Comparison of ENCODE assay signal across 8 cellular contexts in the genomic region with DNA sequence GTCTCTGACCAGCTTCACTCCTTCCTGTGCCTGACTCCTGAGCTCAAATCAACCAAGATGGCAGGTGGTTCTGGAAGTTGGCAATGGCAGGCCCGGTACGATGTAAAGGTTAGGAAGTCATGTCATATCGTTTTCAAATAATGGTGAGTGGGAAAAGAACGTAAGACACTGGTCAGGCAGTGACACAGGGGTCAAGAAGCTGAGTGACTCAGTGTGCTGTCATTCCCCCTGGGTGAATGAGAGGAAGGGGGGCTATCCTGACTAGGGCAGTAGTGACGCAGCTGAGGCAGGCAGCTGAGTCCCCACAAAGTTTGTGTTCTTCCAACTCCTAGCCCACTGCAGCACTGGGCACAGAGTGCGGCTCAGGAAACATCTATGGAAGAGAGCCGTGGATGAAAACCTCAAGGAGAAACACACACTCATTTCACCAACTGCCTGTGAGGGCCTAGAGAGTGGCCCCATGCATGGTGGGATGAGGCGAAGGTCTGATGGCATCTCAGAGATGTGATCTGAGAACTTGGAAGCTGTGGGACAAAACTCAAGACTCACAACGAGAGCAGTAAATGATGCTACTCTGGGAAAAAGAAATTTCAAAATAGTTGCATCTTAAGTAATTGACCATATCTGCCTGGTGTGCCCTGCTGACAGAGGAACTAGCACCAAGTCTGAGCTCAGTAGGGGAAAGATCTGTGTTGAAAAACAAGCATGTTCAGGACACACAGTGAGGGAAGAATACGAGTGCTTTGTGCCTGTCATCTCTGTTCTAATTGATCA. TPM values are rescaled to one million over a fixed set of nuclear protein-coding genes. Genes with fewer than 3 reads are reported as not detected.
A peak's percentile ranks its signal among the peaks of the same experiment; 100 is the strongest.
DNase-seq lines count a peak whose midpoint lies in the region; ATAC-seq, FAIRE-seq and TF ChIP-seq lines count a peak whose summit lies in the region.

No MANE protein-coding gene starts in this region.

- H2AFZ ChIP-seq in mammary epithelial cell (ENCODE audit: low read depth, low read length) = no peak overlapping the region

- peaks cover 15% of the 10 kb centered on the region for H3K4me1 ChIP-seq in mammary epithelial cell (ENCODE audit: insufficient read depth, low read length)
- H3K4me1 ChIP-seq in left lung = peaks cover 19 to 23% of the 10 kb centered on the region in 2 donors
- peaks cover 42% of the 10 kb centered on the region for H3K4me1 ChIP-seq in testis
- H3K4me1 ChIP-seq in naive thymus-derived CD4-positive, alpha-beta T cell (ENCODE audit: control insufficient read depth in 2 of 2, insufficient read depth in 2 of 2, low read length in 2 of 2) = no peaks in the 10 kb centered on the region
- no peaks in the 10 kb centered on the region for H3K4me1 ChIP-seq in effector memory CD4-positive, alpha-beta T cell (ENCODE audit: control insufficient read depth, insufficient read depth, low read length, poor library complexity, severe bottlenecking)

- no TSS peak for BruUV-seq in mammary epithelial cell (replicated peaks; lab: Mats Ljungman, UMichigan)

- 70% methylated on average over 8 of the region's 10 CpGs for WGBS in mammary epithelial cell (ENCODE audit: low coverage, missing lambda C conversion rate)
- WGBS in testis, 2 donors = 58 to 66% methylated on average over 10 of the region's 10 CpGs

- no peak overlapping the region for H3K4me3 Mint-ChIP-seq in naive thymus-derived CD4-positive, alpha-beta T cell

- intact Hi-C loops in mammary epithelial cell (cut with micrococcal nuclease) (no loop called here), left lung (cut with DNase I) (no loop called here), testis (cut with DNase I; ENCODE audit: low total_unique reads) (no loop called here)
- intact Hi-C loops in naive thymus-derived CD4-positive, alpha-beta T cell (cut with micrococcal nuclease) = no loop called here

- H3K27me3 ChIP-seq in mammary epithelial cell (ENCODE audit: insufficient read depth, low read length) (no peaks in the 10 kb centered on the region), left lung (no peaks in the 10 kb centered on the region), testis (no peaks in the 10 kb centered on the region)
- H3K27me3 ChIP-seq in naive thymus-derived CD4-positive, alpha-beta T cell (ENCODE audit: control insufficient read depth in 2 of 2, insufficient read depth in 2 of 2, low read length in 2 of 2) = no peaks in the 10 kb centered on the region
- H3K27me3 ChIP-seq in effector memory CD4-positive, alpha-beta T cell (replicated peaks; ENCODE audit: control insufficient read depth, insufficient read depth, low read length, poor library complexity, severe bottlenecking) = no peaks in the 10 kb centered on the region

- H3K79me2 ChIP-seq in mammary epithelial cell (ENCODE audit: insufficient read depth, low read length) = peaks cover 95% of the 10 kb centered on the region

- no peak overlapping the region for H3K27ac ChIP-seq in mammary epithelial cell (ENCODE audit: insufficient read depth, low read depth, low read length)
- H3K27ac ChIP-seq in left lung = peak overlapping the region; percentile 31 to 33
- peak overlapping the region; percentile 23 to 70 for H3K27ac ChIP-seq in testis
- no peak overlapping the region for H3K27ac ChIP-seq in naive thymus-derived CD4-positive, alpha-beta T cell (ENCODE audit: low read depth, low read length)
- H3K27ac ChIP-seq in effector memory CD4-positive, alpha-beta T cell (ENCODE audit: insufficient read depth, low read length, poor library complexity, severe bottlenecking) = no peak overlapping the region

- H3K36me3 ChIP-seq in mammary epithelial cell (ENCODE audit: insufficient read depth, low read length) = no peaks in the 10 kb centered on the region
- peaks cover 0 to 5% of the 10 kb centered on the region in 2 donors for H3K36me3 ChIP-seq in left lung
- H3K36me3 ChIP-seq in testis (ENCODE audit: low read depth, missing control alignments) = no peaks in the 10 kb centered on the region
- H3K36me3 ChIP-seq in naive thymus-derived CD4-positive, alpha-beta T cell (ENCODE audit: control insufficient read depth in 2 of 3, insufficient read depth in 3 of 3, low read length in 3 of 3) = peaks cover 0 to 4% (median 0%) of the 10 kb centered on the region in 3 experiments
- H3K36me3 ChIP-seq in effector memory CD4-positive, alpha-beta T cell (ENCODE audit: control insufficient read depth, insufficient read depth, low read length) = no peaks in the 10 kb centered on the region

- peak; percentile 78 for DNase-seq in HTR-8/SVneo (ENCODE audit: insufficient read length, low spot score)
- peak; percentile 81 for DNase-seq in mammary epithelial cell
- no peak for DNase-seq in left lung
- no peak for DNase-seq in testis
- DNase-seq in activated CD4-positive, alpha-beta T cell treated with anti-CD3 and anti-CD28 coated beads for 48 hours = no peak
- DNase-seq in naive thymus-derived CD4-positive, alpha-beta T cell = no peak
- no peak for DNase-seq in effector memory CD4-positive, alpha-beta T cell

- dilution Hi-C loops in mammary epithelial cell (cut with HindIII; ENCODE audit: low sequenced_read_pairs) = no loop called here

- TF ChIP-seq CTCF in mammary epithelial cell (conservative IDR thresholded peaks at IDR 0.05 in 1 of 2, IDR thresholded peaks at IDR 0.05 in 1 of 2; ENCODE audit: extremely low read depth in 1 of 2, insufficient read depth in 1 of 2, low read depth in 1 of 2, low read length in 2 of 2) (no peak), left lung (IDR thresholded peaks at IDR 0.05) (no peak), testis (IDR thresholded peaks at IDR 0.05) (no peak)

- TF ChIP-seq POLR2A in testis (IDR thresholded peaks at IDR 0.05) = no peak

- FAIRE-seq in HTR-8/SVneo (lab: Jason Lieb, UNC) = no peak

- H3K36me3 Mint-ChIP-seq in naive thymus-derived CD4-positive, alpha-beta T cell = peaks cover 10 to 33% (median 31%) of the 10 kb centered on the region in 5 donors

- H3K9me3 ChIP-seq in mammary epithelial cell (replicated peaks; ENCODE audit: insufficient read depth, low read length) (no peaks in the 10 kb centered on the region), left lung (peaks cover 0 to 10% of the 10 kb centered on the region in 2 donors), testis (no peaks in the 10 kb centered on the region)
- peaks cover 0 to 7% (median 0%) of the 10 kb centered on the region in 3 experiments for H3K9me3 ChIP-seq in naive thymus-derived CD4-positive, alpha-beta T cell (ENCODE audit: control insufficient read depth in 2 of 3, low read length in 3 of 3)
- H3K9me3 ChIP-seq in effector memory CD4-positive, alpha-beta T cell (ENCODE audit: control insufficient read depth, low read length) = no peaks in the 10 kb centered on the region

- H4K20me1 ChIP-seq in mammary epithelial cell (ENCODE audit: insufficient read depth, low read length) = no peaks in the 10 kb centered on the region

- CTCF ChIA-PET in mammary epithelial cell (lab: Charles Lee; ENCODE audit: low non-redundant PET) = no interaction called here
- CTCF ChIA-PET in naive thymus-derived CD4-positive, alpha-beta T cell (lab: Charles Lee) = no interaction called here

- no peak overlapping the region for H3K27ac Mint-ChIP-seq in naive thymus-derived CD4-positive, alpha-beta T cell

- H3K4me2 ChIP-seq in mammary epithelial cell (ENCODE audit: insufficient read depth, low read depth, low read length) = no peak overlapping the region

- POLR2A ChIA-PET in naive thymus-derived CD4-positive, alpha-beta T cell (lab: Charles Lee) = no interaction called here

- no peaks in the 10 kb centered on the region for H3K27me3 Mint-ChIP-seq in naive thymus-derived CD4-positive, alpha-beta T cell

- H3K4me3 ChIP-seq in mammary epithelial cell (replicated peaks in 1 of 3; ENCODE audit: insufficient read depth in 1 of 3, low read depth in 2 of 3, low read length in 3 of 3) (no peak overlapping the region), left lung (no peak overlapping the region), testis (no peak overlapping the region)
- H3K4me3 ChIP-seq in naive thymus-derived CD4-positive, alpha-beta T cell (ENCODE audit: low read length) = no peak overlapping the region
- H3K4me3 ChIP-seq in effector memory CD4-positive, alpha-beta T cell (ENCODE audit: insufficient read depth, low read depth, low read length, poor library complexity, severe bottlenecking) = no peak overlapping the region

- peaks cover 0 to 18% (median 5%) of the 10 kb centered on the region in 7 donors for H3K4me1 Mint-ChIP-seq in naive thymus-derived CD4-positive, alpha-beta T cell

- in situ Hi-C loops in mammary epithelial cell (cut with MboI; ENCODE audit: low sequenced_read_pairs in 2 of 2) = no loop called here

- ATAC-seq in left lung = peak; percentile 68
- no peak for ATAC-seq in naive thymus-derived CD4-positive, alpha-beta T cell
- no peak for ATAC-seq in HG02973 (IDR thresholded peaks at IDR 0.05; ENCODE audit: unreplicated experiment)

- peaks cover 0 to 24% (median 8%) of the 10 kb centered on the region in 11 donors for H3K9me3 Mint-ChIP-seq in naive thymus-derived CD4-positive, alpha-beta T cell

- H3K9ac ChIP-seq in mammary epithelial cell (ENCODE audit: insufficient read depth, low read length) = no peak overlapping the region

RNA-seq across cellular contexts. Expression of a gene that starts 23.2 kb away (rescaled TPM):
- total RNA-seq in mammary epithelial cell = 10 to 100 TPM; 26.3 to 63.5 TPM
- polyA plus RNA-seq in mammary epithelial cell = 22.4 TPM
- 47.2 TPM for polyA minus RNA-seq in mammary epithelial cell
- total RNA-seq in left lung = 10 to 100 TPM; 57.9 to 60.8 TPM
- total RNA-seq in testis = 10 to 100 TPM; 23.4 to 23.9 TPM
- 22.0 TPM for polyA plus RNA-seq in testis (ENCODE audit: insufficient read depth, low read depth, low replicate concordance)
- 10 to 100 TPM; 15.4 to 46.2 (median 19.6) TPM for total RNA-seq in naive thymus-derived CD4-positive, alpha-beta T cell
- 1 to 10 TPM; 5.3 to 6.0 TPM for polyA plus RNA-seq in naive thymus-derived CD4-positive, alpha-beta T cell

Comparison
In these comparisons a context has a peak if more than half of its experiments do, and no peak if none do; other contexts are left out.
1. DNase-seq: peak in HTR-8/SVneo (single experiment) and mammary epithelial cell (single experiment); none in left lung (0 of 2), testis (single experiment), activated CD4-positive, alpha-beta T cell treated with anti-CD3 and anti-CD28 coated beads for 48 hours (single experiment), naive thymus-derived CD4-positive, alpha-beta T cell (0 of 9) and effector memory CD4-positive, alpha-beta T cell (0 of 3).
2. H3K27ac ChIP-seq: peak in left lung (2 of 2) and testis (2 of 2); none in mammary epithelial cell (single experiment), naive thymus-derived CD4-positive, alpha-beta T cell (single experiment) and effector memory CD4-positive, alpha-beta T cell (single experiment).